Comparison of ENCODE assay signal across 18 cellular contexts in the genomic region with DNA sequence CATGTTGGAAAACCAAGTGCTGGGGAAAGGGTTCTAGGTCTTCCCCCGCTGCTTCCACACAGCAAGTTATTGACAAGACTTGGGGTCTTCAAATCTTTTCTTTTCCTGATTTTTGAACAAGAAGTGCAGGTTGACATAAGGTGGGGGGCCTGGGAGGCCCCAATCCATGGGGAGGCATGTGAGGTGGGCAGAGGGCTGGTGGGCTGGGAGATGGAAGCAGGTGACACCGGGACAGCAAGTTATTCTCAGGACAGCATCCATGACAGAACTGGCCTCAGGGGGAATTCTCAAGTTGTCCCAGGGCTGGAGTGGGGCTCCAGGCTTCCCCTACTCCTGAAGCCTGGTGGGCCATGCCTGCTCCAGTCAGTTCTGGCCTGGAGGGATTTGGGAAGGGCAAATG. TPM values are rescaled to one million over a fixed set of nuclear protein-coding genes. Genes with fewer than 3 reads are reported as not detected.
DNase-seq lines count a peak whose midpoint lies in the region; ATAC-seq, FAIRE-seq and TF ChIP-seq lines count a peak whose summit lies in the region.
"Had no signal": no experiment of that assay in that cellular context is flagged by ENCODE, and none has a peak within 500 bp of the region (broad histone marks: within the 10 kb centered on the region; RNA-seq: fewer than 3 reads in every experiment).

No MANE protein-coding gene starts in this region.

- no peak for FAIRE-seq in frontal cortex (lab: Jason Lieb, UNC)
- FAIRE-seq: A204.1, GM12878, GM19239, H1 had no signal

- DNase-seq in HCT116 (ENCODE audit: low read depth, low spot score), result no peak
- DNase-seq in osteoblast (ENCODE audit: insufficient read length, low spot score, missing footprints), result peak; percentile 53
- peak; percentile 17 for DNase-seq in upper lobe of right lung
- DNase-seq in NCI-H82 (lab: John Stamatoyannopoulos, UW), result no peak
- DNase-seq in frontal cortex (ENCODE audit: low spot score in 2 of 2), result no peak
- DNase-seq in effector CD8-positive, alpha-beta T cell (lab: John Stamatoyannopoulos, UW), result no peak
- DNase-seq: BE2C, DMS 273 treated with DMSO at 0.1 percent for 48 hours, HFFc6 had no signal

- H3K27ac ChIP-seq in BLaER1 (no peak overlapping the region), HCT116 (ENCODE audit: low read depth, low read length) (no peak overlapping the region), osteoblast (ENCODE audit: low read depth, low read length) (no peak overlapping the region), upper lobe of right lung (no peak overlapping the region)

- H3K27me3 ChIP-seq in BLaER1 (peaks cover 74% of the 10 kb centered on the region), HCT116 (ENCODE audit: insufficient read depth, low read length) (no peaks in the 10 kb centered on the region), osteoblast (ENCODE audit: insufficient read depth, low read length) (peaks cover 84% of the 10 kb centered on the region), upper lobe of right lung (peaks cover 73% of the 10 kb centered on the region)
- H3K27me3 ChIP-seq: BE2C had no signal

- H4K20me1 ChIP-seq in BLaER1 (peaks cover 52% of the 10 kb centered on the region), HCT116 (ENCODE audit: insufficient read depth) (no peaks in the 10 kb centered on the region), osteoblast (ENCODE audit: insufficient read depth, low read length) (no peaks in the 10 kb centered on the region)

- H3K4me1 ChIP-seq in BLaER1 (peaks cover 57% of the 10 kb centered on the region), HCT116 (ENCODE audit: control insufficient read depth in 1 of 2, insufficient read depth in 2 of 2, low read length in 2 of 2) (peaks cover 54 to 63% of the 10 kb centered on the region in 2 experiments), osteoblast (ENCODE audit: insufficient read depth, low read length) (no peaks in the 10 kb centered on the region), upper lobe of right lung (peaks cover 10% of the 10 kb centered on the region)

- H3K4me3 ChIP-seq in BLaER1 (0 out of 2 replicates have a peak overlapping the region, but pooled peaks have one; percentile 28), HCT116 (replicated peaks in 1 of 2; ENCODE audit: low read depth in 1 of 2, low read length in 2 of 2) (no peak overlapping the region), osteoblast (ENCODE audit: insufficient read depth, low read length) (no peak overlapping the region), upper lobe of right lung (no peak overlapping the region)
- H3K4me3 ChIP-seq: GM12878, HAP-1 had no signal

- intact Hi-C loops in HCT116 (cut with micrococcal nuclease), result no loop called here
- intact Hi-C loops in upper lobe of right lung (cut with DNase I), result no loop called here

- H3K36me3 ChIP-seq in BLaER1, result no peaks in the 10 kb centered on the region
- H3K36me3 ChIP-seq in HCT116 (ENCODE audit: control insufficient read depth in 1 of 2, insufficient read depth in 2 of 2, low read length in 2 of 2), result no peaks in the 10 kb centered on the region
- no peaks in the 10 kb centered on the region for H3K36me3 ChIP-seq in osteoblast (ENCODE audit: insufficient read depth, low read length)
- H3K36me3 ChIP-seq in upper lobe of right lung, result no peaks in the 10 kb centered on the region
- H3K36me3 ChIP-seq: BE2C, HAP-1 had no signal

- H3K9ac ChIP-seq in BLaER1 (no peak overlapping the region), HCT116 (ENCODE audit: low read length) (no peak overlapping the region)

- H3K4me2 ChIP-seq in BLaER1 (peak overlapping the region; percentile 91), HCT116 (ENCODE audit: low read length) (no peak overlapping the region), osteoblast (ENCODE audit: insufficient read depth, low read length) (no peak overlapping the region)

- no peak for ATAC-seq in HCT116
- ATAC-seq in upper lobe of right lung, result no peak
- ATAC-seq: GM12878 had no signal

- POLR2A ChIA-PET in HCT116 (lab: Charles Lee), result no interaction called here

- H3K9me3 ChIP-seq in BLaER1, result no peaks in the 10 kb centered on the region
- no peaks in the 10 kb centered on the region for H3K9me3 ChIP-seq in HCT116 (ENCODE audit: control insufficient read depth in 1 of 2, insufficient read depth in 1 of 2, low read depth in 1 of 2, low read length in 2 of 2)
- no peaks in the 10 kb centered on the region for H3K9me3 ChIP-seq in osteoblast (ENCODE audit: low read depth, low read length)
- H3K9me3 ChIP-seq in upper lobe of right lung, result no peaks in the 10 kb centered on the region
- H3K9me3 ChIP-seq: BE2C, HAP-1 had no signal

- CTCF ChIA-PET in HCT116 (lab: Charles Lee), result no interaction called here

- no peaks in the 10 kb centered on the region for H3K9me2 ChIP-seq in HCT116 (ENCODE audit: insufficient read depth)

- H2AFZ ChIP-seq in HCT116 (ENCODE audit: low read depth, low read length, poor library complexity, severe bottlenecking) (no peak overlapping the region), osteoblast (ENCODE audit: low read length) (no peak overlapping the region)

- TF ChIP-seq POLR2A in HCT116 (IDR thresholded peaks at IDR 0.05; ENCODE audit: borderline replicate concordance, extremely low read depth, insufficient read depth, insufficient read length), result no peak

- BruUV-seq in HCT116 (replicated peaks; lab: Mats Ljungman, UMichigan), result TSS peak; percentile 2

- RAD21 ChIA-PET in HCT116 (lab: Charles Lee; ENCODE audit: low non-redundant PET in 1 of 2, low total read pairs in 2 of 2, uncharacterized antibody in 2 of 2, unreplicated experiment in 2 of 2), result no interaction called here

- H3K79me2 ChIP-seq in HCT116 (ENCODE audit: insufficient read depth, low read length) (no peaks in the 10 kb centered on the region; the same call in 1 of the 2 replicates), osteoblast (ENCODE audit: insufficient read depth, low read length) (no peaks in the 10 kb centered on the region)

- no peak for TF ChIP-seq RAD21 in HCT116 (IDR thresholded peaks at IDR 0.05; ENCODE audit: low read depth)

- TF ChIP-seq CTCF in HCT116 (IDR thresholded peaks at IDR 0.05 in 2 of 3, conservative IDR thresholded peaks at IDR 0.05 in 1 of 3; ENCODE audit: borderline replicate concordance in 1 of 3, insufficient read depth in 1 of 3, low read depth in 2 of 3, low read length in 2 of 3) (no peak), osteoblast (IDR thresholded peaks at IDR 0.05; ENCODE audit: extremely low read depth, low read depth, low read length) (no peak), upper lobe of right lung (IDR thresholded peaks at IDR 0.05) (no peak)

TF ChIP-seq in HCT116, 20 proteins besides CTCF, POLR2A, EP300 and RAD21:
- TF ChIP-seq SRF (IDR thresholded peaks at IDR 0.05; ENCODE audit: low read depth) (no peak), TCF7L2 (IDR thresholded peaks at IDR 0.05; ENCODE audit: borderline replicate concordance, extremely low read depth, insufficient read depth, insufficient read length) (no peak), ELF1 (IDR thresholded peaks at IDR 0.05; ENCODE audit: borderline replicate concordance, low read depth) (no peak), ZFX (IDR thresholded peaks at IDR 0.05) (no peak), SIN3A (IDR thresholded peaks at IDR 0.05; ENCODE audit: low read depth) (no peak), SP1 (IDR thresholded peaks at IDR 0.05; ENCODE audit: low read depth) (no peak), YY1 (IDR thresholded peaks at IDR 0.05; ENCODE audit: extremely low read depth, insufficient replicate concordance, low read depth, low read length) (no peak), EGR1 (IDR thresholded peaks at IDR 0.05; ENCODE audit: low read depth) (no peak), ZNF274 (IDR thresholded peaks at IDR 0.05; ENCODE audit: low read depth, low read length) (no peak), EZH2phosphoT487 (IDR thresholded peaks at IDR 0.05; ENCODE audit: borderline replicate concordance) (no peak), EZH2 (IDR thresholded peaks at IDR 0.05) (no peak), JUND (IDR thresholded peaks at IDR 0.05) (no peak), CBX3 (IDR thresholded peaks at IDR 0.05; ENCODE audit: low read depth) (no peak), FOSL1 (IDR thresholded peaks at IDR 0.05; ENCODE audit: low read depth) (no peak), CEBPB (IDR thresholded peaks at IDR 0.05; ENCODE audit: low read depth) (no peak)
- TF ChIP-seq, protein P1, sequence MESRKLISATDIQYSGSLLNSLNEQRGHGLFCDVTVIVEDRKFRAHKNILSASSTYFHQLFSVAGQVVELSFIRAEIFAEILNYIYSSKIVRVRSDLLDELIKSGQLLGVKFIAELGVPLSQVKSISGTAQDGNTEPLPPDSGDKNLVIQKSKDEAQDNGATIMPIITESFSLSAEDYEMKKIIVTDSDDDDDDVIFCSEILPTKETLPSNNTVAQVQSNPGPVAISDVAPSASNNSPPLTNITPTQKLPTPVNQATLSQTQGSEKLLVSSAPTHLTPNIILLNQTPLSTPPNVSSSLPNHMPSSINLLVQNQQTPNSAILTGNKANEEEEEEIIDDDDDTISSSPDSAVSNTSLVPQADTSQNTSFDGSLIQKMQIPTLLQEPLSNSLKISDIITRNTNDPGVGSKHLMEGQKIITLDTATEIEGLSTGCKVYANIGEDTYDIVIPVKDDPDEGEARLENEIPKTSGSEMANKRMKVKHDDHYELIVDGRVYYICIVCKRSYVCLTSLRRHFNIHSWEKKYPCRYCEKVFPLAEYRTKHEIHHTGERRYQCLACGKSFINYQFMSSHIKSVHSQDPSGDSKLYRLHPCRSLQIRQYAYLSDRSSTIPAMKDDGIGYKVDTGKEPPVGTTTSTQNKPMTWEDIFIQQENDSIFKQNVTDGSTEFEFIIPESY (IDR thresholded peaks at IDR 0.05; ENCODE audit: extremely low read depth, insufficient replicate concordance, low read length), result no peak
- TF ChIP-seq, protein P2, sequence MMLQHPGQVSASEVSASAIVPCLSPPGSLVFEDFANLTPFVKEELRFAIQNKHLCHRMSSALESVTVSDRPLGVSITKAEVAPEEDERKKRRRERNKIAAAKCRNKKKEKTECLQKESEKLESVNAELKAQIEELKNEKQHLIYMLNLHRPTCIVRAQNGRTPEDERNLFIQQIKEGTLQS (IDR thresholded peaks at IDR 0.05), result no peak
- TF ChIP-seq, protein P3, sequence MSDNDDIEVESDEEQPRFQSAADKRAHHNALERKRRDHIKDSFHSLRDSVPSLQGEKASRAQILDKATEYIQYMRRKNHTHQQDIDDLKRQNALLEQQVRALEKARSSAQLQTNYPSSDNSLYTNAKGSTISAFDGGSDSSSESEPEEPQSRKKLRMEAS (IDR thresholded peaks at IDR 0.05), result no peak

RNA-seq across cellular contexts. Expression of a gene that starts 5.5 kb away (rescaled TPM):
- total RNA-seq in HCT116 (2021; ENCODE audit: unreplicated experiment) (37.5 TPM), osteoblast (not detected in 2 replicates), upper lobe of right lung (not detected), frontal cortex (not detected)
- 40.3 and 46.1 TPM in 2 replicates for polyA plus RNA-seq in HCT116 (2012)
- total RNA-seq: Daoy, HFFc6, HT1080 had no signal
- polyA plus RNA-seq: GM12878, IgD-negative memory B cell had no signal

RNA-seq across cellular contexts. Expression of a gene that starts 23.2 kb away (rescaled TPM):
- total RNA-seq in HCT116 (2021; ENCODE audit: unreplicated experiment) (21.3 TPM), osteoblast (21.8 and 24.6 TPM in 2 replicates), upper lobe of right lung (25.7 TPM), frontal cortex (17.1 TPM)
- polyA plus RNA-seq in HCT116 (2012), result 14.4 and 23.1 TPM in 2 replicates

RNA-seq across cellular contexts. Expression of a gene that starts 57.4 kb away (rescaled TPM):
- total RNA-seq in HCT116 (2021; ENCODE audit: unreplicated experiment) (601 TPM), osteoblast (187 and 237 TPM in 2 replicates), upper lobe of right lung (283 TPM), frontal cortex (10.2 TPM)
- polyA plus RNA-seq in HCT116 (2012), result 284 and 460 TPM in 2 replicates

Comparison
In these comparisons a context has a peak if more than half of its experiments do, and no peak if none do; other contexts are left out.
1. DNase-seq: peak in osteoblast (single experiment) and upper lobe of right lung (single experiment); none in HCT116 (single experiment), NCI-H82 (single experiment), frontal cortex (0 of 2) and effector CD8-positive, alpha-beta T cell (single experiment).
2. RNA of a gene that starts 5.5 kb away (total RNA-seq): 37.5 TPM in HCT116 (single experiment); not detected in osteoblast, not detected in upper lobe of right lung (single experiment) and not detected in frontal cortex (single experiment); every median in the first group is over 10 times any median in the second.
3. RNA of a gene that starts 57.4 kb away (total RNA-seq): 601 TPM in HCT116 (single experiment), 283 TPM in upper lobe of right lung (single experiment) and 187 to 237 TPM in osteoblast; 10.2 TPM in frontal cortex (single experiment); every median in the first group is over 10 times any median in the second.